Comparison of ENCODE assay signal across 1 cellular context in the genomic region with DNA sequence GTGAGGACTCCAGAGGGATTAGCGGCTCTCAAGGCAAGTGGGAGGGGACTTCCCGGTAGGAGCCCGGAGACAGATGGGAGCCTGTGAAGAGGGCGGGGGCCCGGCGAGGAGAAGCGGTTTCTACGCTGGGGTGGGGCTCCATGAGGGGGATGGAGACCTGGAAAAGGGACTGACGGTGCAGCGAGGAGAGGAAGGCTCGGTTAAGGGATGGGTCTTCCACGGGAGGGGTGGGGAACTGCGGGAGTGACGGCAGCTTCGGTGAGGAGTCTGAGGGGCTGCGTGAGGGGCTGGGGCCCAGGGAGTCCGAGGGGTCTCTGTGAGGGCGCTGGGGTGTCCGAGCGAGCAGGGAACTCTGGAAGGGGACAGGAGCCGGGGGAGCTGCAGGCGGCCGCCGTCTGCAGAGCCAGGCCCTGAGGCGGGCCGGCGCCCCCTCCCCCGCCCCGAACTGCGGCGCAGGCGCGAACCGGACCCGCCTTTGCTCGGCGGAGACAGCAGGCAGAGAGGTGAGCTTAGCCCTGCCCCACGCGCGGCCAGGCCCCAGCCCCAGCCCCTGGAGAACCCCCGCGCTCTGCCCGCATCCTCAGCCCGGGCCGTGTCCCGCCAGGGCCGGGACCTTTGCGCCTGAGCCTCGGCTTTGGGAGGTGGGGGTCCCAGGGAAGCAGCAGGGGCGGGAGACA.
A peak's percentile ranks its signal among the peaks of the same experiment; 100 is the strongest.
TF ChIP-seq lines count a peak whose summit lies in the region.

NRSN2 (plus strand) TSS at position 472 of the 677 bp plus-strand sequence. CDS start 2,533 bp downstream, outside the sequence.

TF ChIP-seq in HepG2, 621 proteins besides CTCF, POLR2A, EP300 and RAD21 (continued from another document and continues in another):
- no peak for TF ChIP-seq PTBP1 (IDR thresholded peaks at IDR 0.05; ENCODE audit: low read depth, low read length, poor library complexity, severe bottlenecking)
- no peak for TF ChIP-seq MLLT10 (CRISPR knock-in tag; IDR thresholded peaks at IDR 0.05)
- TF ChIP-seq XBP1 (CRISPR knock-in tag; IDR thresholded peaks at IDR 0.05), result no peak
- TF ChIP-seq ISX (CRISPR knock-in tag; conservative IDR thresholded peaks at IDR 0.05), result 0 out of 2 replicates have a peak, but pooled peaks have one; percentile 80
- no peak; the same call in 1 of the 2 replicates for TF ChIP-seq ZC3H13 (CRISPR knock-in tag; IDR thresholded peaks at IDR 0.05)
- no peak for TF ChIP-seq JUN (CRISPR knock-in tag; IDR thresholded peaks at IDR 0.05)
- TF ChIP-seq ZNF232 (CRISPR knock-in tag; IDR thresholded peaks at IDR 0.05; ENCODE audit: borderline replicate concordance), result peak; percentile 76; the same call in 1 of the 2 replicates
- TF ChIP-seq TCF7L2 (IDR thresholded peaks at IDR 0.05; ENCODE audit: low read depth, low read length), result no peak
- TF ChIP-seq, protein P1, sequence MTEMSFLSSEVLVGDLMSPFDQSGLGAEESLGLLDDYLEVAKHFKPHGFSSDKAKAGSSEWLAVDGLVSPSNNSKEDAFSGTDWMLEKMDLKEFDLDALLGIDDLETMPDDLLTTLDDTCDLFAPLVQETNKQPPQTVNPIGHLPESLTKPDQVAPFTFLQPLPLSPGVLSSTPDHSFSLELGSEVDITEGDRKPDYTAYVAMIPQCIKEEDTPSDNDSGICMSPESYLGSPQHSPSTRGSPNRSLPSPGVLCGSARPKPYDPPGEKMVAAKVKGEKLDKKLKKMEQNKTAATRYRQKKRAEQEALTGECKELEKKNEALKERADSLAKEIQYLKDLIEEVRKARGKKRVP (CRISPR knock-in tag; IDR thresholded peaks at IDR 0.05), result peak in 1 of 2 experiments; percentile 7; a peak in 1 of 4 replicates
- TF ChIP-seq MEF2D (CRISPR knock-in tag; IDR thresholded peaks at IDR 0.05), result no peak
- TF ChIP-seq, protein P2, sequence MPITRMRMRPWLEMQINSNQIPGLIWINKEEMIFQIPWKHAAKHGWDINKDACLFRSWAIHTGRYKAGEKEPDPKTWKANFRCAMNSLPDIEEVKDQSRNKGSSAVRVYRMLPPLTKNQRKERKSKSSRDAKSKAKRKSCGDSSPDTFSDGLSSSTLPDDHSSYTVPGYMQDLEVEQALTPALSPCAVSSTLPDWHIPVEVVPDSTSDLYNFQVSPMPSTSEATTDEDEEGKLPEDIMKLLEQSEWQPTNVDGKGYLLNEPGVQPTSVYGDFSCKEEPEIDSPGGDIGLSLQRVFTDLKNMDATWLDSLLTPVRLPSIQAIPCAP (CRISPR knock-in tag; IDR thresholded peaks at IDR 0.05; ENCODE audit: low read depth), result no peak
- TF ChIP-seq SRSF1 (optimal IDR thresholded peaks at IDR 0.05; ENCODE audit: low read depth, low read length), result peak; percentile 45
- no peak for TF ChIP-seq NR2F6 (IDR thresholded peaks at IDR 0.05)
- TF ChIP-seq NR2F6 (CRISPR knock-in tag; IDR thresholded peaks at IDR 0.05), result no peak; the same call in 1 of the 2 replicates
- TF ChIP-seq GZF1 (CRISPR knock-in tag; IDR thresholded peaks at IDR 0.05), result 0 out of 2 replicates have a peak, but pooled peaks have one; percentile 8
- no peak for TF ChIP-seq IRX3 (CRISPR knock-in tag; IDR thresholded peaks at IDR 0.05; ENCODE audit: borderline replicate concordance, low read depth)
- no peak for TF ChIP-seq FOXM1 (CRISPR knock-in tag; IDR thresholded peaks at IDR 0.05)
- TF ChIP-seq ZNF337 (CRISPR knock-in tag; IDR thresholded peaks at IDR 0.05; ENCODE audit: borderline replicate concordance, low read depth), result no peak
- peak; percentile 68 for TF ChIP-seq ZNF670 (CRISPR knock-in tag; IDR thresholded peaks at IDR 0.05; ENCODE audit: borderline replicate concordance)
- no peak for TF ChIP-seq ZBTB21 (CRISPR knock-in tag; IDR thresholded peaks at IDR 0.05)
- no peak for TF ChIP-seq ZNF24 (IDR thresholded peaks at IDR 0.05)
- no peak for TF ChIP-seq HNRNPL (IDR thresholded peaks at IDR 0.05; ENCODE audit: low read depth, low read length)
- TF ChIP-seq ZNF569 (CRISPR knock-in tag; IDR thresholded peaks at IDR 0.05; ENCODE audit: borderline replicate concordance), result no peak
- TF ChIP-seq ZNF292 (CRISPR knock-in tag; IDR thresholded peaks at IDR 0.05; ENCODE audit: borderline replicate concordance, low read depth), result no peak
- no peak for TF ChIP-seq TOE1 (CRISPR knock-in tag; IDR thresholded peaks at IDR 0.05)
- TF ChIP-seq FOXK2 (IDR thresholded peaks at IDR 0.05), result no peak
- TF ChIP-seq NR2F2 (IDR thresholded peaks at IDR 0.05; ENCODE audit: borderline replicate concordance, low read depth), result no peak; the same call in 1 of the 2 replicates
- peak; percentile 85; the same call in 1 of the 2 replicates for TF ChIP-seq CHCHD3 (CRISPR knock-in tag; IDR thresholded peaks at IDR 0.05)
- TF ChIP-seq ARID2 (CRISPR knock-in tag; IDR thresholded peaks at IDR 0.05; ENCODE audit: borderline replicate concordance), result no peak
- no peak for TF ChIP-seq ZBTB14 (CRISPR knock-in tag; IDR thresholded peaks at IDR 0.05)
- TF ChIP-seq JARID2 (CRISPR knock-in tag; IDR thresholded peaks at IDR 0.05; ENCODE audit: insufficient replicate concordance), result no peak
- TF ChIP-seq ARNTL (CRISPR knock-in tag; IDR thresholded peaks at IDR 0.05), result no peak
- TF ChIP-seq ONECUT2 (CRISPR knock-in tag; IDR thresholded peaks at IDR 0.05), result no peak
- no peak for TF ChIP-seq ZNF350 (CRISPR knock-in tag; IDR thresholded peaks at IDR 0.05; ENCODE audit: borderline replicate concordance, low read depth)
- TF ChIP-seq HDAC1 (CRISPR knock-in tag; IDR thresholded peaks at IDR 0.05), result peak; percentile 58; the same call in 1 of the 2 replicates
- TF ChIP-seq ZBTB7B (CRISPR knock-in tag; IDR thresholded peaks at IDR 0.05), result no peak
- TF ChIP-seq, protein P3, sequence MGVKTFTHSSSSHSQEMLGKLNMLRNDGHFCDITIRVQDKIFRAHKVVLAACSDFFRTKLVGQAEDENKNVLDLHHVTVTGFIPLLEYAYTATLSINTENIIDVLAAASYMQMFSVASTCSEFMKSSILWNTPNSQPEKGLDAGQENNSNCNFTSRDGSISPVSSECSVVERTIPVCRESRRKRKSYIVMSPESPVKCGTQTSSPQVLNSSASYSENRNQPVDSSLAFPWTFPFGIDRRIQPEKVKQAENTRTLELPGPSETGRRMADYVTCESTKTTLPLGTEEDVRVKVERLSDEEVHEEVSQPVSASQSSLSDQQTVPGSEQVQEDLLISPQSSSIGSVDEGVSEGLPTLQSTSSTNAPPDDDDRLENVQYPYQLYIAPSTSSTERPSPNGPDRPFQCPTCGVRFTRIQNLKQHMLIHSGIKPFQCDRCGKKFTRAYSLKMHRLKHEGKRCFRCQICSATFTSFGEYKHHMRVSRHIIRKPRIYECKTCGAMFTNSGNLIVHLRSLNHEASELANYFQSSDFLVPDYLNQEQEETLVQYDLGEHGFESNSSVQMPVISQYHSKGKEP (CRISPR knock-in tag; IDR thresholded peaks at IDR 0.05), result peak; percentile 80; the same call in 1 of the 2 replicates
- 0 out of 2 replicates have a peak, but pooled peaks have one; percentile 59 for TF ChIP-seq ZNF256 (CRISPR knock-in tag; conservative IDR thresholded peaks at IDR 0.05)
- TF ChIP-seq ZNF644 (CRISPR knock-in tag; IDR thresholded peaks at IDR 0.05; ENCODE audit: low read depth), result no peak
- no peak for TF ChIP-seq NFIC (IDR thresholded peaks at IDR 0.05; ENCODE audit: low read length)
- TF ChIP-seq CBX5 (CRISPR knock-in tag; IDR thresholded peaks at IDR 0.05; ENCODE audit: borderline replicate concordance), result 0 out of 2 replicates have a peak, but pooled peaks have one; percentile 13
- no peak; the same call in none of the 2 replicates for TF ChIP-seq NFKBIZ (CRISPR knock-in tag; IDR thresholded peaks at IDR 0.05)
- no peak for TF ChIP-seq ATAD3A (CRISPR knock-in tag; IDR thresholded peaks at IDR 0.05)
- TF ChIP-seq, protein P4, sequence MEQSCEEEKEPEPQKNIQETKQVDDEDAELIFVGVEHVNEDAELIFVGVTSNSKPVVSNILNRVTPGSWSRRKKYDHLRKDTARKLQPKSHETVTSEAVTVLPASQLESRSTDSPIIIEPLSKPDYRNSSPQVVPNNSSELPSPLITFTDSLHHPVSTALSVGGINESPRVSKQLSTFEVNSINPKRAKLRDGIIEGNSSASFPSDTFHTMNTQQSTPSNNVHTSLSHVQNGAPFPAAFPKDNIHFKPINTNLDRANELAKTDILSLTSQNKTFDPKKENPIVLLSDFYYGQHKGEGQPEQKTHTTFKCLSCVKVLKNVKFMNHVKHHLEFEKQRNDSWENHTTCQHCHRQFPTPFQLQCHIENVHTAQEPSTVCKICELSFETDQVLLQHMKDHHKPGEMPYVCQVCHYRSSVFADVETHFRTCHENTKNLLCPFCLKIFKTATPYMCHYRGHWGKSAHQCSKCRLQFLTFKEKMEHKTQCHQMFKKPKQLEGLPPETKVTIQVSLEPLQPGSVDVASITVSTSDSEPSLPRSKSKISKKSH (CRISPR knock-in tag; IDR thresholded peaks at IDR 0.05; ENCODE audit: borderline replicate concordance), result peak; percentile 85; the same call in 1 of the 2 replicates
- TF ChIP-seq NFYB (CRISPR knock-in tag; IDR thresholded peaks at IDR 0.05), result 0 out of 2 replicates have a peak, but pooled peaks have one; percentile 19
- TF ChIP-seq ETV5 (CRISPR knock-in tag; IDR thresholded peaks at IDR 0.05; ENCODE audit: borderline replicate concordance), result no peak
- TF ChIP-seq PPARG (CRISPR knock-in tag; conservative IDR thresholded peaks at IDR 0.05), result 0 out of 2 replicates have a peak, but pooled peaks have one; percentile 6
- no peak for TF ChIP-seq REXO4 (CRISPR knock-in tag; IDR thresholded peaks at IDR 0.05; ENCODE audit: borderline replicate concordance)
- no peak for TF ChIP-seq ZBTB10 (CRISPR knock-in tag; IDR thresholded peaks at IDR 0.05; ENCODE audit: borderline replicate concordance)
- no peak for TF ChIP-seq CENPX (CRISPR knock-in tag; IDR thresholded peaks at IDR 0.05)
- no peak for TF ChIP-seq STAT6 (CRISPR knock-in tag; IDR thresholded peaks at IDR 0.05; ENCODE audit: borderline replicate concordance)
- TF ChIP-seq ZBTB42 (CRISPR knock-in tag; IDR thresholded peaks at IDR 0.05), result no peak; the same call in 1 of the 2 replicates
- TF ChIP-seq, protein P5, sequence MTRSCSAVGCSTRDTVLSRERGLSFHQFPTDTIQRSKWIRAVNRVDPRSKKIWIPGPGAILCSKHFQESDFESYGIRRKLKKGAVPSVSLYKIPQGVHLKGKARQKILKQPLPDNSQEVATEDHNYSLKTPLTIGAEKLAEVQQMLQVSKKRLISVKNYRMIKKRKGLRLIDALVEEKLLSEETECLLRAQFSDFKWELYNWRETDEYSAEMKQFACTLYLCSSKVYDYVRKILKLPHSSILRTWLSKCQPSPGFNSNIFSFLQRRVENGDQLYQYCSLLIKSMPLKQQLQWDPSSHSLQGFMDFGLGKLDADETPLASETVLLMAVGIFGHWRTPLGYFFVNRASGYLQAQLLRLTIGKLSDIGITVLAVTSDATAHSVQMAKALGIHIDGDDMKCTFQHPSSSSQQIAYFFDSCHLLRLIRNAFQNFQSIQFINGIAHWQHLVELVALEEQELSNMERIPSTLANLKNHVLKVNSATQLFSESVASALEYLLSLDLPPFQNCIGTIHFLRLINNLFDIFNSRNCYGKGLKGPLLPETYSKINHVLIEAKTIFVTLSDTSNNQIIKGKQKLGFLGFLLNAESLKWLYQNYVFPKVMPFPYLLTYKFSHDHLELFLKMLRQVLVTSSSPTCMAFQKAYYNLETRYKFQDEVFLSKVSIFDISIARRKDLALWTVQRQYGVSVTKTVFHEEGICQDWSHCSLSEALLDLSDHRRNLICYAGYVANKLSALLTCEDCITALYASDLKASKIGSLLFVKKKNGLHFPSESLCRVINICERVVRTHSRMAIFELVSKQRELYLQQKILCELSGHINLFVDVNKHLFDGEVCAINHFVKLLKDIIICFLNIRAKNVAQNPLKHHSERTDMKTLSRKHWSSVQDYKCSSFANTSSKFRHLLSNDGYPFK (CRISPR knock-in tag; IDR thresholded peaks at IDR 0.05; ENCODE audit: borderline replicate concordance), result no peak
- peak; percentile 53 for TF ChIP-seq HNRNPLL (IDR thresholded peaks at IDR 0.05; ENCODE audit: low read depth, low read length, poor library complexity, severe bottlenecking)
- no peak for TF ChIP-seq MAFF (IDR thresholded peaks at IDR 0.05; ENCODE audit: low read depth, low read length)
